ENCODE assay signal across 2 cellular contexts in the genomic region with DNA sequence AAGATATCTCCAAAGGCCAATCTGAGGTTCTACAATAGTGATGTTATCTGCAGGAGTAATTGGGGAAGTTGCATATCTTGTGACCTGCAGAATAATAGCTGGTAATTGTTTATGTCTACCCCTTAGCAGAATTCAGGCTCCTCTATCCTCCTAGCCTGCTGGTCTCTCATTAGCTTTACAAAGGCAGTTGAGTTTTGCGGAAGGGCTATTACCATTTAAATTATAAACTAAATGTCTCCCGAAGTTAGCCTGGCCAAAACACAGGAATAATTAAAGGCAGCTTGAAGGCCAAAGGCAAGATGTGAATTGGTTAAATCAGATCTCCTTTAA.
A peak's percentile ranks its signal among the peaks of the same experiment; 100 is the strongest.
TF ChIP-seq lines count a peak whose summit lies in the region.

No MANE protein-coding gene starts in this region.

TF ChIP-seq in GM23338, 12 proteins besides CTCF, POLR2A, EP300 and RAD21:
- no peak for TF ChIP-seq CREB1 (CRISPR knock-in tag; IDR thresholded peaks at IDR 0.05; ENCODE audit: low read depth)
- TF ChIP-seq ETS1 (IDR thresholded peaks at IDR 0.05), result no peak
- TF ChIP-seq NANOG (IDR thresholded peaks at IDR 0.05; ENCODE audit: borderline replicate concordance), result peak; percentile 92
- no peak for TF ChIP-seq STAT1 (IDR thresholded peaks at IDR 0.05; ENCODE audit: unreplicated experiment)
- no peak for TF ChIP-seq EZH2 (IDR thresholded peaks at IDR 0.05; ENCODE audit: low read depth, unreplicated experiment)
- peak; percentile 81 for TF ChIP-seq ZNF462 (CRISPR knock-in tag; IDR thresholded peaks at IDR 0.05)
- no peak for TF ChIP-seq ZNF331 (CRISPR knock-in tag; IDR thresholded peaks at IDR 0.05; ENCODE audit: low read depth)
- TF ChIP-seq ZNF114 (CRISPR knock-in tag; IDR thresholded peaks at IDR 0.05), result no peak
- no peak for TF ChIP-seq POLR2AphosphoS5 (IDR thresholded peaks at IDR 0.05; ENCODE audit: low read depth)

TF ChIP-seq in H1, 55 proteins besides CTCF, POLR2A, EP300 and RAD21:
- TF ChIP-seq CBX8 (IDR thresholded peaks at IDR 0.05; ENCODE audit: borderline replicate concordance, low read depth, low read length), result no peak
- TF ChIP-seq, protein P1, sequence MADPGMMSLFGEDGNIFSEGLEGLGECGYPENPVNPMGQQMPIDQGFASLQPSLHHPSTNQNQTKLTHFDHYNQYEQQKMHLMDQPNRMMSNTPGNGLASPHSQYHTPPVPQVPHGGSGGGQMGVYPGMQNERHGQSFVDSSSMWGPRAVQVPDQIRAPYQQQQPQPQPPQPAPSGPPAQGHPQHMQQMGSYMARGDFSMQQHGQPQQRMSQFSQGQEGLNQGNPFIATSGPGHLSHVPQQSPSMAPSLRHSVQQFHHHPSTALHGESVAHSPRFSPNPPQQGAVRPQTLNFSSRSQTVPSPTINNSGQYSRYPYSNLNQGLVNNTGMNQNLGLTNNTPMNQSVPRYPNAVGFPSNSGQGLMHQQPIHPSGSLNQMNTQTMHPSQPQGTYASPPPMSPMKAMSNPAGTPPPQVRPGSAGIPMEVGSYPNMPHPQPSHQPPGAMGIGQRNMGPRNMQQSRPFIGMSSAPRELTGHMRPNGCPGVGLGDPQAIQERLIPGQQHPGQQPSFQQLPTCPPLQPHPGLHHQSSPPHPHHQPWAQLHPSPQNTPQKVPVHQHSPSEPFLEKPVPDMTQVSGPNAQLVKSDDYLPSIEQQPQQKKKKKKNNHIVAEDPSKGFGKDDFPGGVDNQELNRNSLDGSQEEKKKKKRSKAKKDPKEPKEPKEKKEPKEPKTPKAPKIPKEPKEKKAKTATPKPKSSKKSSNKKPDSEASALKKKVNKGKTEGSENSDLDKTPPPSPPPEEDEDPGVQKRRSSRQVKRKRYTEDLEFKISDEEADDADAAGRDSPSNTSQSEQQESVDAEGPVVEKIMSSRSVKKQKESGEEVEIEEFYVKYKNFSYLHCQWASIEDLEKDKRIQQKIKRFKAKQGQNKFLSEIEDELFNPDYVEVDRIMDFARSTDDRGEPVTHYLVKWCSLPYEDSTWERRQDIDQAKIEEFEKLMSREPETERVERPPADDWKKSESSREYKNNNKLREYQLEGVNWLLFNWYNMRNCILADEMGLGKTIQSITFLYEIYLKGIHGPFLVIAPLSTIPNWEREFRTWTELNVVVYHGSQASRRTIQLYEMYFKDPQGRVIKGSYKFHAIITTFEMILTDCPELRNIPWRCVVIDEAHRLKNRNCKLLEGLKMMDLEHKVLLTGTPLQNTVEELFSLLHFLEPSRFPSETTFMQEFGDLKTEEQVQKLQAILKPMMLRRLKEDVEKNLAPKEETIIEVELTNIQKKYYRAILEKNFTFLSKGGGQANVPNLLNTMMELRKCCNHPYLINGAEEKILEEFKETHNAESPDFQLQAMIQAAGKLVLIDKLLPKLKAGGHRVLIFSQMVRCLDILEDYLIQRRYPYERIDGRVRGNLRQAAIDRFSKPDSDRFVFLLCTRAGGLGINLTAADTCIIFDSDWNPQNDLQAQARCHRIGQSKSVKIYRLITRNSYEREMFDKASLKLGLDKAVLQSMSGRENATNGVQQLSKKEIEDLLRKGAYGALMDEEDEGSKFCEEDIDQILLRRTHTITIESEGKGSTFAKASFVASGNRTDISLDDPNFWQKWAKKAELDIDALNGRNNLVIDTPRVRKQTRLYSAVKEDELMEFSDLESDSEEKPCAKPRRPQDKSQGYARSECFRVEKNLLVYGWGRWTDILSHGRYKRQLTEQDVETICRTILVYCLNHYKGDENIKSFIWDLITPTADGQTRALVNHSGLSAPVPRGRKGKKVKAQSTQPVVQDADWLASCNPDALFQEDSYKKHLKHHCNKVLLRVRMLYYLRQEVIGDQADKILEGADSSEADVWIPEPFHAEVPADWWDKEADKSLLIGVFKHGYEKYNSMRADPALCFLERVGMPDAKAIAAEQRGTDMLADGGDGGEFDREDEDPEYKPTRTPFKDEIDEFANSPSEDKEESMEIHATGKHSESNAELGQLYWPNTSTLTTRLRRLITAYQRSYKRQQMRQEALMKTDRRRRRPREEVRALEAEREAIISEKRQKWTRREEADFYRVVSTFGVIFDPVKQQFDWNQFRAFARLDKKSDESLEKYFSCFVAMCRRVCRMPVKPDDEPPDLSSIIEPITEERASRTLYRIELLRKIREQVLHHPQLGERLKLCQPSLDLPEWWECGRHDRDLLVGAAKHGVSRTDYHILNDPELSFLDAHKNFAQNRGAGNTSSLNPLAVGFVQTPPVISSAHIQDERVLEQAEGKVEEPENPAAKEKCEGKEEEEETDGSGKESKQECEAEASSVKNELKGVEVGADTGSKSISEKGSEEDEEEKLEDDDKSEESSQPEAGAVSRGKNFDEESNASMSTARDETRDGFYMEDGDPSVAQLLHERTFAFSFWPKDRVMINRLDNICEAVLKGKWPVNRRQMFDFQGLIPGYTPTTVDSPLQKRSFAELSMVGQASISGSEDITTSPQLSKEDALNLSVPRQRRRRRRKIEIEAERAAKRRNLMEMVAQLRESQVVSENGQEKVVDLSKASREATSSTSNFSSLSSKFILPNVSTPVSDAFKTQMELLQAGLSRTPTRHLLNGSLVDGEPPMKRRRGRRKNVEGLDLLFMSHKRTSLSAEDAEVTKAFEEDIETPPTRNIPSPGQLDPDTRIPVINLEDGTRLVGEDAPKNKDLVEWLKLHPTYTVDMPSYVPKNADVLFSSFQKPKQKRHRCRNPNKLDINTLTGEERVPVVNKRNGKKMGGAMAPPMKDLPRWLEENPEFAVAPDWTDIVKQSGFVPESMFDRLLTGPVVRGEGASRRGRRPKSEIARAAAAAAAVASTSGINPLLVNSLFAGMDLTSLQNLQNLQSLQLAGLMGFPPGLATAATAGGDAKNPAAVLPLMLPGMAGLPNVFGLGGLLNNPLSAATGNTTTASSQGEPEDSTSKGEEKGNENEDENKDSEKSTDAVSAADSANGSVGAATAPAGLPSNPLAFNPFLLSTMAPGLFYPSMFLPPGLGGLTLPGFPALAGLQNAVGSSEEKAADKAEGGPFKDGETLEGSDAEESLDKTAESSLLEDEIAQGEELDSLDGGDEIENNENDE (IDR thresholded peaks at IDR 0.05; ENCODE audit: insufficient replicate concordance, low read length), result peak; percentile 72
TF ChIP-seq in H1: peak in this region for 1.
